Comparison of ENCODE assay signal across 9 cellular contexts in genomic region chr18:58785171-58785805, GRCh38.
DNase-seq lines count a peak whose midpoint lies in the region; ATAC-seq, FAIRE-seq and TF ChIP-seq lines count a peak whose summit lies in the region.
"Had no signal": no experiment of that assay in that cellular context is flagged by ENCODE, and none has a peak within 500 bp of the region (broad histone marks: within the 10 kb centered on the region; RNA-seq: fewer than 3 reads in every experiment).

No MANE protein-coding gene starts in this region.

- no peaks in the 10 kb centered on the region for H3K36me3 ChIP-seq in body of pancreas (replicated peaks in 1 of 2; ENCODE audit: insufficient read depth in 1 of 2, low read depth in 2 of 2)

- peak overlapping the region; percentile 36 for H3K27ac Mint-ChIP-seq in memory B cell
- H3K27ac Mint-ChIP-seq: activated B cell treated with CpG ODN at 0.5 μM for 24 hours had no signal

- DNase-seq in A549 (ENCODE audit: low read depth in 1 of 2, low spot score in 1 of 2) (peak; percentile 61 to 98), HK-2 (ENCODE audit: unreplicated experiment) (peak; percentile 65), body of pancreas (peak in 3 of 4 donors; percentile 21 to 43 (median 32)), memory B cell (ENCODE audit: low spot score in 2 of 2) (no peak), NCI-H774 (lab: John Stamatoyannopoulos, UW) (no peak), GM13977 (ENCODE audit: low spot score) (no peak)
- no peak for DNase-seq in activated CD8-positive, alpha-beta memory T cell treated with anti-CD3 and anti-CD28 coated beads, Interleukin-2, amount 50 U/mL, for 4 hours
- DNase-seq: activated B cell treated with CpG ODN at 0.5 μM for 24 hours had no signal

- POLR2A ChIA-PET in A549 (lab: Yijun Ruan, JAX) = interaction anchor here (0.6 to 2.9 kb wide), 7 partner anchors 8 to 355 kb away, joined by 3 to 14 read pairs (median 4); partner anchors contain the start of gene ZNF532

- peak; percentile 17 to 30; a peak in 2 of 5 replicates for TF ChIP-seq RAD21 in A549 (conservative IDR thresholded peaks at IDR 0.05 in 1 of 2, IDR thresholded peaks at IDR 0.05 in 1 of 2)

- H3K4me1 ChIP-seq in A549 (peaks cover 69% of the 10 kb centered on the region), body of pancreas (peaks cover 13% of the 10 kb centered on the region)

- ATAC-seq in A549 = peak; percentile 64 to 68
- peak; percentile 58 for ATAC-seq in body of pancreas
- ATAC-seq in memory B cell (ENCODE audit: low read depth) = no peak
- no peak for ATAC-seq in HG03159 (IDR thresholded peaks at IDR 0.05; ENCODE audit: unreplicated experiment)

- peak; percentile 46 for FAIRE-seq in A549 (lab: Jason Lieb, UNC)

- peak overlapping the region; percentile 82 for H3K4me2 ChIP-seq in A549

- in situ Hi-C loops in GM13977 (cut with MboI; ENCODE audit: low pct_unique_long_range_greater_than_20kb, low sequenced_read_pairs, unreplicated experiment) = no loop called here

- TF ChIP-seq POLR2A in A549 (IDR thresholded peaks at IDR 0.05; ENCODE audit: low read length) (peak; percentile 11; the same call in 1 of the 2 replicates), body of pancreas (IDR thresholded peaks at IDR 0.05) (peak in 1 of 3 donors; percentile 2)

- CTCF ChIA-PET in A549 (lab: Yijun Ruan, JAX) = interaction anchor here (1.3 to 12.8 kb wide), 4 partner anchors 9 to 285 kb away, joined by 3 to 206 read pairs (median 4); no protein-coding TSS in a partner anchor

- intact Hi-C loops in body of pancreas (cut with DNase I) = no loop called here

- H3K36me3 Mint-ChIP-seq in memory B cell = no peaks in the 10 kb centered on the region

- no peak overlapping the region for H3K4me3 Mint-ChIP-seq in memory B cell
- H3K4me3 Mint-ChIP-seq: activated B cell treated with CpG ODN at 0.5 μM for 24 hours had no signal

- H3K27me3 Mint-ChIP-seq in memory B cell = no peaks in the 10 kb centered on the region
- H3K27me3 Mint-ChIP-seq: activated B cell treated with CpG ODN at 0.5 μM for 24 hours had no signal

- H3K27ac ChIP-seq in A549 (peak overlapping the region; percentile 98 to 99), body of pancreas (peak overlapping the region in 3 of 4 donors; percentile 21 to 61 (median 31))

- peak; percentile 77 to 86; a peak in 3 of 5 replicates for TF ChIP-seq EP300 in A549 (IDR thresholded peaks at IDR 0.05)

- H3K4me1 Mint-ChIP-seq in memory B cell = peaks cover 11% of the 10 kb centered on the region

- no peaks in the 10 kb centered on the region for H3K27me3 ChIP-seq in body of pancreas

- WGBS in A549 (ENCODE audit: missing lambda C conversion rate) = under 1% methylated on average over 12 of the region's 13 CpGs
- 56 to 65% methylated on average over 12 to 13 of the region's 13 CpGs for WGBS in body of pancreas, 2 donors

- H3K4me3 ChIP-seq in A549 (no peak overlapping the region), body of pancreas (no peak overlapping the region)

- no peaks in the 10 kb centered on the region for H3K9me3 ChIP-seq in A549
- H3K9me3 ChIP-seq in body of pancreas = no peaks in the 10 kb centered on the region

- H3K9me3 Mint-ChIP-seq in memory B cell = no peaks in the 10 kb centered on the region
- H3K9me3 Mint-ChIP-seq: activated B cell treated with CpG ODN at 0.5 μM for 24 hours had no signal

- no peak for TF ChIP-seq CTCF in A549 (IDR thresholded peaks at IDR 0.05)
- TF ChIP-seq CTCF in body of pancreas (IDR thresholded peaks at IDR 0.05) = no peak
- TF ChIP-seq CTCF in GM13977 (IDR thresholded peaks at IDR 0.05; ENCODE audit: extremely low read depth, insufficient read depth, missing control alignments) = no peak

TF ChIP-seq in A549, 52 proteins besides CTCF, POLR2A, EP300 and RAD21:
- TF ChIP-seq MYC (IDR thresholded peaks at IDR 0.05; ENCODE audit: borderline replicate concordance, low read length) (no peak), RCOR1 (IDR thresholded peaks at IDR 0.05; ENCODE audit: low read depth, low read length) (no peak), TP53 (CRISPR knock-in tag; IDR thresholded peaks at IDR 0.05) (no peak; the same call in 1 of the 2 replicates), GATA3 (IDR thresholded peaks at IDR 0.05; ENCODE audit: borderline replicate concordance) (peak; percentile 86), HOXB5 (CRISPR knock-in tag; IDR thresholded peaks at IDR 0.05) (0 out of 2 replicates have a peak, but pooled peaks have one; percentile 35), PBX3 (IDR thresholded peaks at IDR 0.05) (peak; percentile 59), SMC3 (IDR thresholded peaks at IDR 0.05) (peak; percentile 27; the same call in 2 of the 3 replicates), JUNB (IDR thresholded peaks at IDR 0.05) (peak; percentile 95), JUN (IDR thresholded peaks at IDR 0.05) (peak; percentile 52 to 83; a peak in 3 of 5 replicates), USF2 (IDR thresholded peaks at IDR 0.05) (no peak), TFCP2L1 (CRISPR knock-in tag; IDR thresholded peaks at IDR 0.05) (no peak), HOXB13 (CRISPR knock-in tag; IDR thresholded peaks at IDR 0.05; ENCODE audit: low read depth) (peak; percentile 78; the same call in 1 of the 2 replicates), ATOH8 (CRISPR knock-in tag; IDR thresholded peaks at IDR 0.05; ENCODE audit: low read depth) (no peak), CEBPB (IDR thresholded peaks at IDR 0.05) (peak in 1 of 2 experiments; percentile 31; a peak in 1 of 4 replicates), FOSL2 (IDR thresholded peaks at IDR 0.05) (peak; percentile 97), FOSL2 (CRISPR knock-in tag; IDR thresholded peaks at IDR 0.05) (peak; percentile 96)
- TF ChIP-seq, protein P1, sequence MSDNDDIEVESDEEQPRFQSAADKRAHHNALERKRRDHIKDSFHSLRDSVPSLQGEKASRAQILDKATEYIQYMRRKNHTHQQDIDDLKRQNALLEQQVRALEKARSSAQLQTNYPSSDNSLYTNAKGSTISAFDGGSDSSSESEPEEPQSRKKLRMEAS (IDR thresholded peaks at IDR 0.05) = peak; percentile 67
TF ChIP-seq in A549: peak in this region for 10.

Comparison
In these comparisons a context has a peak if more than half of its experiments do, and no peak if none do; other contexts are left out.
1. ATAC-seq: peak in A549 (2 of 2) and body of pancreas (single experiment); none in memory B cell (single experiment) and HG03159 (single experiment).
2. DNase-seq: peak in A549 (2 of 2), HK-2 (single experiment) and body of pancreas (3 of 4); none in memory B cell (0 of 2), NCI-H774 (single experiment), GM13977 (single experiment) and activated CD8-positive, alpha-beta memory T cell treated with anti-CD3 and anti-CD28 coated beads, Interleukin-2, amount 50 U/mL, for 4 hours (single experiment).